In genomic region chr3:129498603-129499488, GRCh38 we compare ENCODE assay signal across 1 cellular context.
TF ChIP-seq lines count a peak whose summit lies in the region.
"Not testable (repeated sequence)": the region's sequence is repeated elsewhere in the genome, so short reads cannot be mapped to it uniquely, and the experiment has no call there.

No MANE protein-coding gene starts in this region.

TF ChIP-seq in HepG2, 621 proteins besides CTCF, POLR2A, EP300 and RAD21 (continues in another document):
- TF ChIP-seq SOX6 (IDR thresholded peaks at IDR 0.05); CREM (CRISPR knock-in tag; IDR thresholded peaks at IDR 0.05); FOXP1 (IDR thresholded peaks at IDR 0.05); SOX13 (IDR thresholded peaks at IDR 0.05): not testable (repeated sequence)
- TF ChIP-seq SOX6 (CRISPR knock-in tag; IDR thresholded peaks at IDR 0.05) (0 out of 2 replicates have a peak, but pooled peaks have one; percentile 23), MED1 (CRISPR knock-in tag; IDR thresholded peaks at IDR 0.05) (peak; percentile 48; the same call in 1 of the 2 replicates), HNRNPL (IDR thresholded peaks at IDR 0.05; ENCODE audit: low read depth, low read length) (peak; percentile 68; the same call in 1 of the 2 replicates), ZNF687 (CRISPR knock-in tag; IDR thresholded peaks at IDR 0.05) (peak; percentile 32), POLR2G (IDR thresholded peaks at IDR 0.05; ENCODE audit: low read depth, low read length) (0 out of 2 replicates have a peak, but pooled peaks have one; percentile 30), NR2F1 (CRISPR knock-in tag; IDR thresholded peaks at IDR 0.05) (peak in 1 of 2 experiments; percentile 41; a peak in 1 of 4 replicates), ZSCAN25 (CRISPR knock-in tag; IDR thresholded peaks at IDR 0.05) (peak; percentile 73; the same call in 1 of the 2 replicates), FOSL2 (CRISPR knock-in tag; IDR thresholded peaks at IDR 0.05) (peak; percentile 92), FOXA3 (CRISPR knock-in tag; IDR thresholded peaks at IDR 0.05) (peak; percentile 70), RXRB (CRISPR knock-in tag; IDR thresholded peaks at IDR 0.05; ENCODE audit: borderline replicate concordance) (peak; percentile 83; the same call in 1 of the 2 replicates), CREM (IDR thresholded peaks at IDR 0.05) (0 out of 2 replicates have a peak, but pooled peaks have one; percentile 16), ZSCAN9 (CRISPR knock-in tag; IDR thresholded peaks at IDR 0.05; ENCODE audit: borderline replicate concordance) (peak; percentile 50; the same call in 1 of the 2 replicates), THRA (CRISPR knock-in tag; IDR thresholded peaks at IDR 0.05; ENCODE audit: borderline replicate concordance) (peak; percentile 41; the same call in 1 of the 2 replicates), PATZ1 (CRISPR knock-in tag; IDR thresholded peaks at IDR 0.05) (peak; percentile 30; the same call in 1 of the 2 replicates), NR2F6 (IDR thresholded peaks at IDR 0.05) (peak; percentile 59), NR2F6 (CRISPR knock-in tag; IDR thresholded peaks at IDR 0.05) (peak; percentile 82), TFAP4 (IDR thresholded peaks at IDR 0.05; ENCODE audit: borderline replicate concordance, low read depth) (peak; percentile 28; the same call in 1 of the 2 replicates), HDAC2 (CRISPR knock-in tag; IDR thresholded peaks at IDR 0.05) (0 out of 2 replicates have a peak, but pooled peaks have one; percentile 43), PRDM10 (CRISPR knock-in tag; IDR thresholded peaks at IDR 0.05; ENCODE audit: low read depth) (peak; percentile 42; the same call in 1 of the 2 replicates), SOX5 (CRISPR knock-in tag; IDR thresholded peaks at IDR 0.05; ENCODE audit: borderline replicate concordance) (peak; percentile 50; the same call in 1 of the 2 replicates), ERF (CRISPR knock-in tag; IDR thresholded peaks at IDR 0.05) (peak; percentile 17; the same call in 1 of the 2 replicates), THAP11 (CRISPR knock-in tag; IDR thresholded peaks at IDR 0.05) (0 out of 2 replicates have a peak, but pooled peaks have one; percentile 16), PAXIP1 (CRISPR knock-in tag; conservative IDR thresholded peaks at IDR 0.05) (0 out of 2 replicates have a peak, but pooled peaks have one; percentile 44), RCOR2 (CRISPR knock-in tag; IDR thresholded peaks at IDR 0.05) (0 out of 2 replicates have a peak, but pooled peaks have one; percentile 29), GATAD2A (CRISPR knock-in tag; IDR thresholded peaks at IDR 0.05) (peak; percentile 84), ZNF614 (CRISPR knock-in tag; IDR thresholded peaks at IDR 0.05; ENCODE audit: borderline replicate concordance) (peak; percentile 46; the same call in 1 of the 2 replicates), MAX (IDR thresholded peaks at IDR 0.05) (0 out of 2 replicates have a peak, but pooled peaks have one; percentile 20), FOXP1 (CRISPR knock-in tag; IDR thresholded peaks at IDR 0.05) (peak; percentile 46; the same call in 1 of the 2 replicates), SOX13 (CRISPR knock-in tag; conservative IDR thresholded peaks at IDR 0.05 in 1 of 2, IDR thresholded peaks at IDR 0.05 in 1 of 2) (peak in 1 of 2 experiments; percentile 74; a peak in 2 of 4 replicates), BCL6 (CRISPR knock-in tag; IDR thresholded peaks at IDR 0.05) (peak; percentile 67), RARA (CRISPR knock-in tag; IDR thresholded peaks at IDR 0.05) (peak; percentile 84), ARID5B (CRISPR knock-in tag; IDR thresholded peaks at IDR 0.05) (peak; percentile 62), ELF3 (CRISPR knock-in tag; IDR thresholded peaks at IDR 0.05) (0 out of 2 replicates have a peak, but pooled peaks have one; percentile 45)
